Comparison of ENCODE assay signal across 8 cellular contexts in the genomic region with DNA sequence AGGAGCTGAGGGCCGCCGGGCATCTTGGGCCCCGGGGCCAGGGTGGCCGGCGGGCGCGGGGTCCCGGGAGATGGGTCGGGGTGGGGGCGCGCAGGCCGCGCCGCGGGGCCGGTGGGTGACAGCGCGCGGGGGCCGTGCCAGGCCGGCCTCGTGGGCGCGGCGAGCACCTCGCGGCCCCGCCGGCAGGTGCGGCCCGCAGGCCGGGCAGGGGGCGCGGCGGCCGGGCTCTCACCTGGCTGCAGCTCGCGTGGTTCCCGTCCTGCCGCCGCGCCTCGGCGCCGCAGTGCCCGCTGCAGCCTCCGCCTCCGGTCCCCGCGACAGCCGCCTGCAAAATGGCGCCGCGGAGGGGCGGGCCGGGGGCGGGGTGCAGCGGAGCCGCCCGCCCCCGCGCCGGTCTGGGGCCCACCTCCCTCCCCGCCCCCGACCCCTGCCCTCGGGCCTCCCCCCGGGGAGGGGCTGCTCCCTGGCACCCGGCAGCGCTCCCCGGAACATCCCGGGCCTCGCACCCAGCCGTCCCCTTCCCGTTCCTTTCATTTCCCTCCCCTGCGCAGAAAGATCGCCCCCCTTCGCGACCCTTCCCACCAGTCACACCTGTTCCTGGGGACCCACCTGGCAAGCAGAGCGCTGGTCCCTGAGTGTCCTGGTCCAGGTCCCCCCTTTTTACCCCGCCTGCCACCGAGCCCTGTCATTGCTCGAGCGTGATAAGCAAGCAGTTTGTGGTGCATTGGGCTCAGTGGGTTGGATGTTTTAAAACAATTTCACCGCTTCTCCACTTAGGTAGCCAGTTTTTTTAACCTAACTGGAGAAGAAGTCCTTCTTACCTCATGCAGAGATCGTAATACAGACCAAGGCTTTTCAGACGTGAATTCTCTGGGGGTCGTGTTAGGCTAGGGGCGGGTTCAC. TPM values are rescaled to one million over a fixed set of nuclear protein-coding genes. Genes with fewer than 3 reads are reported as not detected.
DNase-seq lines count a peak whose midpoint lies in the region; ATAC-seq, FAIRE-seq and TF ChIP-seq lines count a peak whose summit lies in the region.

A gene (minus strand): TSS at position 337 of the 903 bp plus-strand sequence. CDS start 68,948 bp downstream, outside the sequence.

- H3K4me1 ChIP-seq in RWPE2 (ENCODE audit: insufficient read depth, poor library complexity, severe bottlenecking): peaks cover 16% of the 10 kb centered on the region
- peaks cover 4 to 9% (median 9%) of the 10 kb centered on the region in 3 donors for H3K4me1 ChIP-seq in pancreas

- H3K9me3 ChIP-seq in RWPE2 (ENCODE audit: severe bottlenecking) (no peaks in the 10 kb centered on the region), pancreas (no peaks in the 10 kb centered on the region)

- H3K4me3 ChIP-seq in RWPE2 (ENCODE audit: severe bottlenecking) (peak within 1 kb of the TSS; percentile 92), pancreas (peak within 1 kb of the TSS; percentile 51 to 88 (median 76))

- H3K9me3 Mint-ChIP-seq in type B pancreatic cell: no peaks in the 10 kb centered on the region

- H3K36me3 Mint-ChIP-seq in type B pancreatic cell: peaks cover 11% of the 10 kb centered on the region

- H3K4me1 Mint-ChIP-seq in type B pancreatic cell (ENCODE audit: unreplicated experiment): peaks cover 28% of the 10 kb centered on the region

- H3K27me3 ChIP-seq in RWPE2 (ENCODE audit: insufficient read depth, poor library complexity, severe bottlenecking): no peaks in the 10 kb centered on the region
- no peaks in the 10 kb centered on the region for H3K27me3 ChIP-seq in pancreas

- H3K4me3 Mint-ChIP-seq in type B pancreatic cell: peak within 1 kb of the TSS; percentile 97

- intact Hi-C loops in Right ventricle myocardium inferior (cut with DNase I) (loop anchor here (10.0 kb wide), 1 partner anchor 73 kb away; no protein-coding TSS in a partner anchor), pancreas (cut with DNase I) (no loop called here)

- no peak for FAIRE-seq in pancreas (lab: Jason Lieb, UNC)

- no peaks in the 10 kb centered on the region for H3K36me3 ChIP-seq in RWPE2 (ENCODE audit: low read depth)
- no peaks in the 10 kb centered on the region for H3K36me3 ChIP-seq in pancreas

- 1% methylated on average over 44 to 88 of the region's 88 CpGs for WGBS in pancreas, 2 donors

- ATAC-seq in HG02973 (IDR thresholded peaks at IDR 0.05; ENCODE audit: unreplicated experiment): peak; percentile 45
- peak; percentile 77 for ATAC-seq in RWPE2 (ENCODE audit: low read depth)
- ATAC-seq in Right ventricle myocardium inferior: peak; percentile 77
- peak; percentile 79 to 88 (median 83) for ATAC-seq in pancreas

- peak; percentile 48 for DNase-seq in ELR (ENCODE audit: low read depth)
- no peak for DNase-seq in RWPE2 (ENCODE audit: low spot score)
- DNase-seq in activated naive CD4-positive, alpha-beta T cell treated with anti-CD3 and anti-CD28 coated beads, Interleukin-2, amount 50 U/mL, for 16 hours: peak; percentile 69
- DNase-seq in Right ventricle myocardium inferior (ENCODE audit: missing footprints): peak; percentile 86
- DNase-seq in pancreas: peak; percentile 25 to 78 (median 44)
- DNase-seq in type B pancreatic cell (ENCODE audit: extremely low spot score, unreplicated experiment): no peak
- no peak for DNase-seq in NCI-H2107 (lab: John Stamatoyannopoulos, UW)

- H3K27me3 Mint-ChIP-seq in type B pancreatic cell: peaks cover 33% of the 10 kb centered on the region

- no peak for TF ChIP-seq CTCF in RWPE2 (IDR thresholded peaks at IDR 0.05; ENCODE audit: poor library complexity, severe bottlenecking)
- no peak for TF ChIP-seq CTCF in pancreas (IDR thresholded peaks at IDR 0.05)
- no peak for TF ChIP-seq CTCF in type B pancreatic cell (conservative IDR thresholded peaks at IDR 0.05)

- H3K27ac ChIP-seq in RWPE2 (ENCODE audit: poor library complexity, severe bottlenecking) (peak within 1 kb of the TSS; percentile 12), pancreas (no peak within 1 kb of the TSS)

- H3K27ac Mint-ChIP-seq in type B pancreatic cell: peak within 1 kb of the TSS; percentile 84

RNA-seq across cellular contexts. Expression of the gene that starts here (rescaled TPM):
- 6.7 TPM for total RNA-seq in Right ventricle myocardium inferior
- 1 to 10 TPM; 6.2 to 9.9 (median 8.8) TPM for total RNA-seq in pancreas
- polyA plus RNA-seq in pancreas: 10 to 100 TPM in 1 of 2 donors, 1 to 10 TPM in 1; 4.3 to 12.9 TPM
- 16.4 and 19.6 TPM in 2 replicates for total RNA-seq in type B pancreatic cell (ENCODE audit: low replicate concordance)

Comparison
In these comparisons a context has a peak if more than half of its experiments do, and no peak if none do; other contexts are left out.
1. DNase-seq: peak in ELR (single experiment), activated naive CD4-positive, alpha-beta T cell treated with anti-CD3 and anti-CD28 coated beads, Interleukin-2, amount 50 U/mL, for 16 hours (single experiment), Right ventricle myocardium inferior (single experiment) and pancreas (6 of 6); none in RWPE2 (single experiment), type B pancreatic cell (single experiment) and NCI-H2107 (single experiment).
2. Peak in every context shown above with its lines, with median percentiles within 50 percentile points of each other: ATAC-seq.